Comparison of ENCODE assay signal across 1 cellular context in the genomic region with DNA sequence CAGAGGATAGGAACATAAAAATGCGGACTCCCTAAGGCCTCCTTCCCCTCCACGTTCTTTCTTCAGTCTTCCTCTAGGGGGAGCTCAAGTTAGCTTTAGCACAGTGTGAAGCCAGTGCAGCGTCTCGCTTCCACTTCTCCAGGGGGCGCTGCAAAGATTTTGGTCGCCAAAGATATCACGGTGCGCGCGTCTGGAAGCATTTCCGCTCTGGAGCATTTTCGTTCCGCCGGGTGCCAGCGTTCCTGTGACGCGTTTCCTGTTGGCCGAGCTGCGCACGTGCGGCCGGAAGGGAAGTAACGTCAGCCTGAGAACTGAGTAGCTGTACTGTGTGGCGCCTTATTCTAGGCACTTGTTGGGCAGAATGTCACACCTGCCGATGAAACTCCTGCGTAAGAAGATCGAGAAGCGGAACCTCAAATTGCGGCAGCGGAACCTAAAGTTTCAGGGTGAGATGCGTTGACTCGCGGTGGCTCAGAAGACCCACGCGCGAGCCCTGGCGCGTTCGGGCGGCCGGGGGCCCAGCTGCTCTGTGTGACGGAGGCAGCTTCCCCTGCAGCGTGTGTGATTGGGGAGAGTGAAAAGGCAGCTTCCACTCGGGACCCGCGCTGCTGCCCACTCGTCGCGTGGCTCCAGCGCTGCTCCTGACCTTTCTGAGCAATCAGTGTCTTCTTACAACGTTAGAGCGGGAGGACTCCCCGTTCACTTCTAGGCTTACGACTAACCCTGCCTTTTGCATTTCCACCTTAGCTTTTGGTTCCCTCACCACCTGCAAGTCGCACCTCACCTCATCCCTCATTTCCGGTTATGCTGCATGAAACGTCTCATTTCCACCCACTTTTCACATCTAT.
TF ChIP-seq lines count a peak whose summit lies in the region.

Gene DDX18, plus strand, starts transcription at position 275 of the 848 bp plus-strand sequence. Its CDS starts 87 bp downstream, at position 362.

TF ChIP-seq in HepG2, 621 proteins besides CTCF, POLR2A, EP300 and RAD21 (continued from another document and continues in another):
- no peak for TF ChIP-seq ZNF496 (CRISPR knock-in tag; IDR thresholded peaks at IDR 0.05; ENCODE audit: insufficient replicate concordance)
- TF ChIP-seq TIGD3 (CRISPR knock-in tag; IDR thresholded peaks at IDR 0.05; ENCODE audit: borderline replicate concordance): no peak; the same call in 1 of the 2 replicates
- peak; percentile 79 for TF ChIP-seq MED8 (CRISPR knock-in tag; IDR thresholded peaks at IDR 0.05; ENCODE audit: insufficient replicate concordance)
- TF ChIP-seq NR3C1 (CRISPR knock-in tag; IDR thresholded peaks at IDR 0.05): no peak
- TF ChIP-seq, protein P1, sequence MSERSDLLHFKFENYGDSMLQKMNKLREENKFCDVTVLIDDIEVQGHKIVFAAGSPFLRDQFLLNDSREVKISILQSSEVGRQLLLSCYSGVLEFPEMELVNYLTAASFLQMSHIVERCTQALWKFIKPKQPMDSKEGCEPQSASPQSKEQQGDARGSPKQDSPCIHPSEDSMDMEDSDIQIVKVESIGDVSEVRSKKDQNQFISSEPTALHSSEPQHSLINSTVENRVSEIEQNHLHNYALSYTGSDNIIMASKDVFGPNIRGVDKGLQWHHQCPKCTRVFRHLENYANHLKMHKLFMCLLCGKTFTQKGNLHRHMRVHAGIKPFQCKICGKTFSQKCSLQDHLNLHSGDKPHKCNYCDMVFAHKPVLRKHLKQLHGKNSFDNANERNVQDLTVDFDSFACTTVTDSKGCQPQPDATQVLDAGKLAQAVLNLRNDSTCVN (CRISPR knock-in tag; IDR thresholded peaks at IDR 0.05; ENCODE audit: borderline replicate concordance): peak; percentile 94
- peak; percentile 58 for TF ChIP-seq HNRNPH1 (optimal IDR thresholded peaks at IDR 0.05; ENCODE audit: low read depth, low read length)
- TF ChIP-seq KLF6 (CRISPR knock-in tag; IDR thresholded peaks at IDR 0.05): peak; percentile 92; the same call in 1 of the 2 replicates
- no peak; the same call in 1 of the 2 replicates for TF ChIP-seq ZNF564 (CRISPR knock-in tag; IDR thresholded peaks at IDR 0.05)
- peak; percentile 83; the same call in 1 of the 2 replicates for TF ChIP-seq ZNF749 (CRISPR knock-in tag; IDR thresholded peaks at IDR 0.05; ENCODE audit: borderline replicate concordance)
- no peak for TF ChIP-seq TAF15 (IDR thresholded peaks at IDR 0.05; ENCODE audit: low read depth, low read length, poor library complexity, severe bottlenecking)
- 0 out of 2 replicates have a peak, but pooled peaks have one; percentile 88 for TF ChIP-seq ARHGAP35 (CRISPR knock-in tag; IDR thresholded peaks at IDR 0.05; ENCODE audit: borderline replicate concordance)
- TF ChIP-seq, protein P2, sequence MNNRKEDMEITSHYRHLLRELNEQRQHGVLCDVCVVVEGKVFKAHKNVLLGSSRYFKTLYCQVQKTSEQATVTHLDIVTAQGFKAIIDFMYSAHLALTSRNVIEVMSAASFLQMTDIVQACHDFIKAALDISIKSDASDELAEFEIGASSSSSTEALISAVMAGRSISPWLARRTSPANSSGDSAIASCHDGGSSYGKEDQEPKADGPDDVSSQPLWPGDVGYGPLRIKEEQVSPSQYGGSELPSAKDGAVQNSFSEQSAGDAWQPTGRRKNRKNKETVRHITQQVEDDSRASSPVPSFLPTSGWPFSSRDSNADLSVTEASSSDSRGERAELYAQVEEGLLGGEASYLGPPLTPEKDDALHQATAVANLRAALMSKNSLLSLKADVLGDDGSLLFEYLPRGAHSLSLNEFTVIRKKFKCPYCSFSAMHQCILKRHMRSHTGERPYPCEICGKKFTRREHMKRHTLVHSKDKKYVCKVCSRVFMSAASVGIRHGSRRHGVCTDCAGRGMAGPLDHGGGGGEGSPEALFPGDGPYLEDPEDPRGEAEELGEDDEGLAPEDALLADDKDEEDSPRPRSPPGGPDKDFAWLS (CRISPR knock-in tag; IDR thresholded peaks at IDR 0.05; ENCODE audit: borderline replicate concordance): peak; percentile 65; the same call in 1 of the 2 replicates
- peak; percentile 90 for TF ChIP-seq AGO2 (optimal IDR thresholded peaks at IDR 0.05; ENCODE audit: low read depth, low read length)
- TF ChIP-seq KMT2B (CRISPR knock-in tag; IDR thresholded peaks at IDR 0.05): peak; percentile 98
- TF ChIP-seq, protein P3, sequence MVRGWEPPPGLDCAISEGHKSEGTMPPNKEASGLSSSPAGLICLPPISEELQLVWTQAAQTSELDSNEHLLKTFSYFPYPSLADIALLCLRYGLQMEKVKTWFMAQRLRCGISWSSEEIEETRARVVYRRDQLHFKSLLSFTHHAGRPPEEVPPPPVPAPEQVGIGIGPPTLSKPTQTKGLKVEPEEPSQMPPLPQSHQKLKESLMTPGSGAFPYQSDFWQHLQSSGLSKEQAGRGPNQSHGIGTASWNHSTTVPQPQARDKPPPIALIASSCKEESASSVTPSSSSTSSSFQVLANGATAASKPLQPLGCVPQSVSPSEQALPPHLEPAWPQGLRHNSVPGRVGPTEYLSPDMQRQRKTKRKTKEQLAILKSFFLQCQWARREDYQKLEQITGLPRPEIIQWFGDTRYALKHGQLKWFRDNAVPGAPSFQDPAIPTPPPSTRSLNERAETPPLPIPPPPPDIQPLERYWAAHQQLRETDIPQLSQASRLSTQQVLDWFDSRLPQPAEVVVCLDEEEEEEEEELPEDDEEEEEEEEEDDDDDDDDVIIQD (CRISPR knock-in tag; IDR thresholded peaks at IDR 0.05; ENCODE audit: low read depth): peak; percentile 94
- TF ChIP-seq NFIC (IDR thresholded peaks at IDR 0.05; ENCODE audit: low read length): no peak
- TF ChIP-seq, protein P4, sequence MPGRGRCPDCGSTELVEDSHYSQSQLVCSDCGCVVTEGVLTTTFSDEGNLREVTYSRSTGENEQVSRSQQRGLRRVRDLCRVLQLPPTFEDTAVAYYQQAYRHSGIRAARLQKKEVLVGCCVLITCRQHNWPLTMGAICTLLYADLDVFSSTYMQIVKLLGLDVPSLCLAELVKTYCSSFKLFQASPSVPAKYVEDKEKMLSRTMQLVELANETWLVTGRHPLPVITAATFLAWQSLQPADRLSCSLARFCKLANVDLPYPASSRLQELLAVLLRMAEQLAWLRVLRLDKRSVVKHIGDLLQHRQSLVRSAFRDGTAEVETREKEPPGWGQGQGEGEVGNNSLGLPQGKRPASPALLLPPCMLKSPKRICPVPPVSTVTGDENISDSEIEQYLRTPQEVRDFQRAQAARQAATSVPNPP (CRISPR knock-in tag; IDR thresholded peaks at IDR 0.05): peak; percentile 89; the same call in 1 of the 2 replicates
- TF ChIP-seq ZNF143 (CRISPR knock-in tag; IDR thresholded peaks at IDR 0.05): peak; percentile 61; the same call in 1 of the 2 replicates
- no peak for TF ChIP-seq XBP1 (CRISPR knock-in tag; IDR thresholded peaks at IDR 0.05)
- peak; percentile 94 for TF ChIP-seq TEAD3 (CRISPR knock-in tag; optimal IDR thresholded peaks at IDR 0.05; ENCODE audit: borderline replicate concordance)
- 0 out of 2 replicates have a peak, but pooled peaks have one; percentile 55 for TF ChIP-seq ZNF543 (CRISPR knock-in tag; IDR thresholded peaks at IDR 0.05)
- TF ChIP-seq ARNTL (CRISPR knock-in tag; IDR thresholded peaks at IDR 0.05): peak; percentile 95
- peak; percentile 49; the same call in 1 of the 2 replicates for TF ChIP-seq GATA4 (IDR thresholded peaks at IDR 0.05; ENCODE audit: borderline replicate concordance, low read depth)
- no peak for TF ChIP-seq CSRNP2 (CRISPR knock-in tag; conservative IDR thresholded peaks at IDR 0.05; ENCODE audit: low read depth)
- peak; percentile 27; the same call in 1 of the 2 replicates for TF ChIP-seq HMG20A (CRISPR knock-in tag; IDR thresholded peaks at IDR 0.05; ENCODE audit: borderline replicate concordance)
- peak; percentile 99 for TF ChIP-seq ZNF501 (CRISPR knock-in tag; IDR thresholded peaks at IDR 0.05)
- TF ChIP-seq NCOA5 (CRISPR knock-in tag; IDR thresholded peaks at IDR 0.05): no peak
- TF ChIP-seq HES4 (CRISPR knock-in tag; IDR thresholded peaks at IDR 0.05; ENCODE audit: borderline replicate concordance): no peak
- TF ChIP-seq ZNF20 (CRISPR knock-in tag; IDR thresholded peaks at IDR 0.05): 0 out of 2 replicates have a peak, but pooled peaks have one; percentile 80
- TF ChIP-seq FOXK2 (IDR thresholded peaks at IDR 0.05): 0 out of 2 replicates have a peak, but pooled peaks have one; percentile 62
- peak; percentile 67; the same call in 1 of the 2 replicates for TF ChIP-seq ZNF644 (CRISPR knock-in tag; IDR thresholded peaks at IDR 0.05; ENCODE audit: low read depth)
- TF ChIP-seq ZNF510 (CRISPR knock-in tag; IDR thresholded peaks at IDR 0.05; ENCODE audit: low read depth): peak; percentile 98
- peak; percentile 96 for TF ChIP-seq YEATS4 (CRISPR knock-in tag; IDR thresholded peaks at IDR 0.05; ENCODE audit: borderline replicate concordance)
- peak; percentile 96 for TF ChIP-seq ZNF33B (CRISPR knock-in tag; IDR thresholded peaks at IDR 0.05)
- no peak for TF ChIP-seq LBX2 (CRISPR knock-in tag; IDR thresholded peaks at IDR 0.05; ENCODE audit: borderline replicate concordance)
- TF ChIP-seq ZNF34 (CRISPR knock-in tag; IDR thresholded peaks at IDR 0.05; ENCODE audit: borderline replicate concordance): peak; percentile 95; the same call in 1 of the 2 replicates
- no peak for TF ChIP-seq ISX (CRISPR knock-in tag; conservative IDR thresholded peaks at IDR 0.05)
- peak; percentile 95 for TF ChIP-seq KDM3A (CRISPR knock-in tag; IDR thresholded peaks at IDR 0.05; ENCODE audit: low read depth)
- TF ChIP-seq EED (CRISPR knock-in tag; IDR thresholded peaks at IDR 0.05): no peak; the same call in 1 of the 2 replicates
- TF ChIP-seq SMAD1 (CRISPR knock-in tag; IDR thresholded peaks at IDR 0.05; ENCODE audit: borderline replicate concordance, low read depth): peak; percentile 66; the same call in 1 of the 2 replicates
- TF ChIP-seq, protein P5, sequence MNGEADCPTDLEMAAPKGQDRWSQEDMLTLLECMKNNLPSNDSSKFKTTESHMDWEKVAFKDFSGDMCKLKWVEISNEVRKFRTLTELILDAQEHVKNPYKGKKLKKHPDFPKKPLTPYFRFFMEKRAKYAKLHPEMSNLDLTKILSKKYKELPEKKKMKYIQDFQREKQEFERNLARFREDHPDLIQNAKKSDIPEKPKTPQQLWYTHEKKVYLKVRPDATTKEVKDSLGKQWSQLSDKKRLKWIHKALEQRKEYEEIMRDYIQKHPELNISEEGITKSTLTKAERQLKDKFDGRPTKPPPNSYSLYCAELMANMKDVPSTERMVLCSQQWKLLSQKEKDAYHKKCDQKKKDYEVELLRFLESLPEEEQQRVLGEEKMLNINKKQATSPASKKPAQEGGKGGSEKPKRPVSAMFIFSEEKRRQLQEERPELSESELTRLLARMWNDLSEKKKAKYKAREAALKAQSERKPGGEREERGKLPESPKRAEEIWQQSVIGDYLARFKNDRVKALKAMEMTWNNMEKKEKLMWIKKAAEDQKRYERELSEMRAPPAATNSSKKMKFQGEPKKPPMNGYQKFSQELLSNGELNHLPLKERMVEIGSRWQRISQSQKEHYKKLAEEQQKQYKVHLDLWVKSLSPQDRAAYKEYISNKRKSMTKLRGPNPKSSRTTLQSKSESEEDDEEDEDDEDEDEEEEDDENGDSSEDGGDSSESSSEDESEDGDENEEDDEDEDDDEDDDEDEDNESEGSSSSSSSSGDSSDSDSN (CRISPR knock-in tag; IDR thresholded peaks at IDR 0.05): peak; percentile 91
- TF ChIP-seq BCL6 (CRISPR knock-in tag; IDR thresholded peaks at IDR 0.05): peak; percentile 49; the same call in 1 of the 2 replicates
- peak; percentile 94 for TF ChIP-seq ZFP36L1 (CRISPR knock-in tag; IDR thresholded peaks at IDR 0.05)
- no peak; the same call in 1 of the 2 replicates for TF ChIP-seq E2F5 (CRISPR knock-in tag; conservative IDR thresholded peaks at IDR 0.05)
- TF ChIP-seq EZH2 (conservative IDR thresholded peaks at IDR 0.05; ENCODE audit: low read depth, low read length): no peak
- TF ChIP-seq ZNF788 (CRISPR knock-in tag; IDR thresholded peaks at IDR 0.05; ENCODE audit: borderline replicate concordance): peak; percentile 93; the same call in 1 of the 2 replicates
- peak; percentile 91 for TF ChIP-seq MIXL1 (CRISPR knock-in tag; IDR thresholded peaks at IDR 0.05)
- TF ChIP-seq TBL1XR1 (IDR thresholded peaks at IDR 0.05; ENCODE audit: borderline replicate concordance, low read length, partially characterized antibody): peak; percentile 58
- peak; percentile 83 for TF ChIP-seq DR1 (CRISPR knock-in tag; IDR thresholded peaks at IDR 0.05)
- TF ChIP-seq KLF16 (CRISPR knock-in tag; IDR thresholded peaks at IDR 0.05): peak in 1 of 2 experiments; percentile 97; a peak in 2 of 4 replicates
- TF ChIP-seq ZBTB20 (CRISPR knock-in tag; IDR thresholded peaks at IDR 0.05; ENCODE audit: borderline replicate concordance, low read depth): peak; percentile 76; the same call in 1 of the 2 replicates
